In the genomic region with DNA sequence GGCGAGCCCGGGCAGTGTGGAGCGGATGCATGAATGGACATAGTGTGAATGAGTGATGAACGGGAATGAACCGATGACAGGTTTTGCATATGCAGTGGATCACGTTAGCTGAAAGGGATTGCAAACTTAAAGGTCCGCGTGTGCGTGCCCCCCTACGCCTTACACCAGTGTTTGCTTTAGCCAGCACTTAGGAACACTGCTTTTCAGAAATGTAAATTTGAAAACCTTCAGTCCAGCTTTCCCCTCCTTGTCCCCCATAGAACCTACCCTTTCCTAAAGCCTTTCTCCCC, we compare ENCODE assay signal across 1 cellular context.
TF ChIP-seq lines count a peak whose summit lies in the region.

No MANE protein-coding gene starts in this region.

TF ChIP-seq in GM12878, 131 proteins besides CTCF, POLR2A, EP300 and RAD21 (continued from another document):
- TF ChIP-seq ZBTB40 (IDR thresholded peaks at IDR 0.05; ENCODE audit: borderline replicate concordance) (no peak), BHLHE40 (IDR thresholded peaks at IDR 0.05; ENCODE audit: borderline replicate concordance in 1 of 2, low read depth in 2 of 2, low read length in 1 of 2) (peak; percentile 20 to 64; a peak in 2 of 4 replicates), JUND (IDR thresholded peaks at IDR 0.05; ENCODE audit: low read depth, low read length) (no peak), TCF12 (IDR thresholded peaks at IDR 0.05; ENCODE audit: low read depth, low read length) (0 out of 2 replicates have a peak, but pooled peaks have one; percentile 3), POU2F2 (IDR thresholded peaks at IDR 0.05; ENCODE audit: borderline replicate concordance, low read depth, low read length) (peak; percentile 96), POLR2AphosphoS2 (IDR thresholded peaks at IDR 0.05; ENCODE audit: low read depth, low read length) (no peak)
